Comparison of ENCODE assay signal across 19 cellular contexts in genomic region chr9:136239135-136239962, GRCh38. TPM values are rescaled to one million over a fixed set of nuclear protein-coding genes. Genes with fewer than 3 reads are reported as not detected.
DNase-seq lines count a peak whose midpoint lies in the region; ATAC-seq and TF ChIP-seq lines count a peak whose summit lies in the region.
"Had no signal": no experiment of that assay in that cellular context is flagged by ENCODE, and none has a peak within 500 bp of the region (broad histone marks: within the 10 kb centered on the region; RNA-seq: fewer than 3 reads in every experiment).

No MANE protein-coding gene starts in this region.

- no peak overlapping the region for H3K4me3 ChIP-seq in mucosa of descending colon
- H3K4me3 ChIP-seq in foreskin fibroblast (ENCODE audit: low read depth in 1 of 2, low read length in 2 of 2), result no peak overlapping the region
- H3K4me3 ChIP-seq: tibial artery had no signal

- ATAC-seq in mucosa of descending colon (peak; percentile 51), HG03159 (IDR thresholded peaks at IDR 0.05; ENCODE audit: unreplicated experiment) (no peak)
- ATAC-seq: left lobe of liver had no signal

- peaks cover 13% of the 10 kb centered on the region for H3K4me1 ChIP-seq in mucosa of descending colon (ENCODE audit: low read depth)

- no peaks in the 10 kb centered on the region for H3K9me3 ChIP-seq in mucosa of descending colon
- H3K9me3 ChIP-seq: neutrophil, tibial artery had no signal

- in situ Hi-C loops in G401 (cut with HindIII; ENCODE audit: low sequenced_read_pairs) (no loop called here), GM13976 (cut with MboI; ENCODE audit: low sequenced_read_pairs, unreplicated experiment) (no loop called here)

- H3K36me3 ChIP-seq in mucosa of descending colon (ENCODE audit: low read depth), result no peaks in the 10 kb centered on the region
- H3K36me3 ChIP-seq: neutrophil had no signal

- peak overlapping the region; percentile 36 for H3K27ac ChIP-seq in VCaP
- H3K27ac ChIP-seq: neutrophil, tibial artery had no signal

- intact Hi-C loops in mucosa of descending colon (cut with DNase I, micrococcal nuclease), result no loop called here

- TF ChIP-seq CTCF in VCaP (conservative IDR thresholded peaks at IDR 0.05), result no peak
- TF ChIP-seq CTCF in mucosa of descending colon (IDR thresholded peaks at IDR 0.05), result no peak
- no peak for TF ChIP-seq CTCF in foreskin fibroblast (IDR thresholded peaks at IDR 0.05; ENCODE audit: low read depth, low read length)
- TF ChIP-seq CTCF in GM13976 (IDR thresholded peaks at IDR 0.05; ENCODE audit: borderline replicate concordance, control extremely low read depth, extremely low read depth, insufficient read depth, missing control alignments), result no peak

- DNase-seq in G401 (ENCODE audit: low spot score) (peak; percentile 86), NCI-H2081 (lab: John Stamatoyannopoulos, UW) (peak; percentile 84 to 91), mucosa of descending colon (no peak), foreskin fibroblast (no peak), kidney glomerular epithelial cell (lab: John Stamatoyannopoulos, UW) (no peak), GM13976 (ENCODE audit: low spot score) (no peak)
- DNase-seq: activated CD4-positive, CD25-positive, alpha-beta regulatory T cell; activated T-cell treated with anti-CD3 and anti-CD28 coated beads, Interleukin-2, amount 50 U/mL, for 1 hour; CD4-positive, alpha-beta T cell; stimulated activated CD4-positive, alpha-beta T cell treated with anti-CD3 and anti-CD28 coated beads, Interleukin-12 subunit alpha, Interleukin-12 subunit beta, amount 100 ng/mL, for 4 hours; tibial artery had no signal

RNA-seq across cellular contexts. Expression of gene QSOX2, which starts 6.3 kb away (rescaled TPM):
- 9.0 and 13.7 TPM in 2 replicates for total RNA-seq in G401 (2014; rRNA removed; shearing (Covaris generic))
- 1 to 10 TPM; 6.1 to 8.1 (median 7.1) TPM for total RNA-seq in mucosa of descending colon

RNA-seq across cellular contexts. Expression of gene LHX3, which starts 34.4 kb away (rescaled TPM):
- not detected in 2 replicates for total RNA-seq in G401 (2014; rRNA removed; shearing (Covaris generic))
- total RNA-seq in mucosa of descending colon, result not detected
- total RNA-seq: astrocyte, glomerular endothelial cell, left lobe of liver, LHCN-M2, SK-MEL-5 had no signal

Comparison
In these comparisons a context has a peak if more than half of its experiments do, and no peak if none do; other contexts are left out.
1. DNase-seq: peak in G401 (single experiment) and NCI-H2081 (2 of 2); none in mucosa of descending colon (0 of 3), foreskin fibroblast (0 of 2), kidney glomerular epithelial cell (single experiment) and GM13976 (single experiment).